Comparison of ENCODE assay signal across 8 cellular contexts in the genomic region with DNA sequence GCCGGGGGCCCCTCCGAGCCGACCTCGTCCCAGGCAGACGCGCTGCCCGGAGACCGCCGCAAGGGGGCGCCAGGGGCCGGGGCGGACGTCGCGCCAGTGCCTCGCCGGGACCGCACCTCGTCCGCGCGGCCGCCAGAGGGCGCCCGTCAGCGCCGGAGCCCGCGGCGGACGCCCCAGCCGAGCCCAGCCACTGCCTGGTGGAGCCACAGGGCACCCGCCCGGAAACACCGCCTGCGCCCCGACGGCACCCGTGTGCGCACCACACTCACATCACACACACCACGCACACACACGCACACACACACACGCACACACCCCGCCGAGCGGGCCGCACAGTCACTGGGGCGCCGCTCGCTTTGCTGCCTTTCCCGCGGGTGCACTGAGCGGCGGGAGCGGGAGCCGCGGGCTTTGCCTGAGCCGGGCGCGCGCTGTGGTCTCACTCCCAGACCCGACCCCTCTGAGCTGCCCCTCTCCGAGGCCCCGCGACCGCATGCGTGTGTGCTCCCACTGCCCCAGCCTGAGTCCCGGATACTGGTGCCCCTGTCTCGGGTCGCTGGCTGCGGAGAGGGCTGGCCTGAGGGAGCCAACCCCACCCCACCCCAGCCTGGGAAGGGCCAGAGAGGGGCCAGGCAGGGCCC.
DNase-seq lines count a peak whose midpoint lies in the region; ATAC-seq and TF ChIP-seq lines count a peak whose summit lies in the region.

No MANE protein-coding gene starts in this region.

- H3K9ac ChIP-seq in neural cell (ENCODE audit: low read length) = peak overlapping the region; percentile 39

- H3K36me3 ChIP-seq in neural cell (ENCODE audit: insufficient read depth, low read length) (no peaks in the 10 kb centered on the region), thoracic aorta (no peaks in the 10 kb centered on the region)

- TF ChIP-seq RAD21 in neural cell (conservative IDR thresholded peaks at IDR 0.05) = peak; percentile 92

- TF ChIP-seq EP300 in neural cell (conservative IDR thresholded peaks at IDR 0.05; ENCODE audit: poor library complexity, severe bottlenecking) = peak; percentile 52

- H3K27me3 ChIP-seq in neural cell (ENCODE audit: insufficient read depth, low read depth, low read length) (peaks cover 15% of the 10 kb centered on the region), thoracic aorta (replicated peaks; ENCODE audit: insufficient read depth) (peaks cover 6% of the 10 kb centered on the region)

- H3F3A ChIP-seq in neural cell (ENCODE audit: insufficient read depth, low read length, poor library complexity, severe bottlenecking) = no peaks in the 10 kb centered on the region

- H3K4me2 ChIP-seq in neural cell (ENCODE audit: low read length) = no peak overlapping the region

- H2AFZ ChIP-seq in neural cell (ENCODE audit: low read depth, low read length) = peak overlapping the region; percentile 21

- H3K4me3 ChIP-seq in fibroblast of pulmonary artery (replicated peaks; ENCODE audit: low read depth, low read length) (peak overlapping the region; percentile 32), neural cell (ENCODE audit: low read length) (peak overlapping the region; percentile 66), thoracic aorta (peak overlapping the region; percentile 59)

- H3K79me2 ChIP-seq in neural cell (replicated peaks; ENCODE audit: insufficient read depth, low read length) = no peaks in the 10 kb centered on the region

- H3K27ac ChIP-seq in neural cell (ENCODE audit: low read length) = no peak overlapping the region
- no peak overlapping the region for H3K27ac ChIP-seq in thoracic aorta

- DNase-seq in DMS79 treated with DMSO at 0.1 percent for 48 hours (lab: John Stamatoyannopoulos, UW) (peak; percentile 34), DMS79 (lab: John Stamatoyannopoulos, UW) (no peak), NCI-H1105 treated with DMSO at 0.1 percent for 48 hours (lab: John Stamatoyannopoulos, UW) (peak; percentile 81), fibroblast of pulmonary artery (ENCODE audit: low read depth) (peak; percentile 38), thoracic aorta (ENCODE audit: low spot score) (no peak)
- peak in 2 of 3 experiments; percentile 47 to 53 for DNase-seq in activated CD8-positive, alpha-beta memory T cell treated with anti-CD3 and anti-CD28 coated beads for 48 hours (ENCODE audit: low read depth in 2 of 3, low spot score in 2 of 3)

- TF ChIP-seq CTCF in fibroblast of pulmonary artery (IDR thresholded peaks at IDR 0.05; ENCODE audit: low read length, missing control alignments) (no peak), neural cell (IDR thresholded peaks at IDR 0.05; ENCODE audit: poor library complexity, severe bottlenecking) (peak; percentile 99), thoracic aorta (IDR thresholded peaks at IDR 0.05) (peak; percentile 46)

- ATAC-seq in HG02623 (IDR thresholded peaks at IDR 0.05; ENCODE audit: unreplicated experiment) (peak; percentile 72), thoracic aorta (ENCODE audit: insufficient number of reproducible peaks, low FRiP score, low read depth) (no peak)

- peaks cover 0 to 7% of the 10 kb centered on the region in 2 donors for H3K4me1 ChIP-seq in thoracic aorta (ENCODE audit: control insufficient read depth in 1 of 2, low read depth in 2 of 2)

- no peaks in the 10 kb centered on the region for H3K9me2 ChIP-seq in neural cell (ENCODE audit: insufficient read depth, low read length)

- H4K20me1 ChIP-seq in neural cell (ENCODE audit: insufficient read depth) = no peaks in the 10 kb centered on the region

- H3K9me3 ChIP-seq in neural cell (ENCODE audit: low read length) (no peaks in the 10 kb centered on the region), thoracic aorta (no peaks in the 10 kb centered on the region)

TF ChIP-seq in neural cell, 6 proteins besides CTCF, POLR2A, EP300 and RAD21:
- TF ChIP-seq REST (IDR thresholded peaks at IDR 0.05; ENCODE audit: borderline replicate concordance) (no peak), MXI1 (conservative IDR thresholded peaks at IDR 0.05; ENCODE audit: poor library complexity, severe bottlenecking) (peak; percentile 41), EZH2 (IDR thresholded peaks at IDR 0.05; ENCODE audit: borderline replicate concordance, insufficient read depth, low read length, poor library complexity, severe bottlenecking) (no peak), POLR2AphosphoS5 (IDR thresholded peaks at IDR 0.05) (peak; percentile 8), SMC3 (conservative IDR thresholded peaks at IDR 0.05; ENCODE audit: poor library complexity) (peak; percentile 99), TAF1 (IDR thresholded peaks at IDR 0.05; ENCODE audit: low read depth) (no peak)

Comparison
In these comparisons a context has a peak if more than half of its experiments do, and no peak if none do; other contexts are left out.
1. DNase-seq: peak in DMS79 treated with DMSO at 0.1 percent for 48 hours (single experiment), NCI-H1105 treated with DMSO at 0.1 percent for 48 hours (single experiment), activated CD8-positive, alpha-beta memory T cell treated with anti-CD3 and anti-CD28 coated beads for 48 hours (2 of 3) and fibroblast of pulmonary artery (single experiment); none in DMS79 (single experiment) and thoracic aorta (single experiment).
2. Peak in every context shown above with its lines, with median percentiles within 50 percentile points of each other: H3K4me3 ChIP-seq.